In genomic region chr18:79823120-79823519, GRCh38 we compare ENCODE assay signal across 22 cellular contexts. TPM values are rescaled to one million over a fixed set of nuclear protein-coding genes. Genes with fewer than 3 reads are reported as not detected.
A peak's percentile ranks its signal among the peaks of the same experiment; 100 is the strongest.
DNase-seq lines count a peak whose midpoint lies in the region; ATAC-seq, FAIRE-seq and TF ChIP-seq lines count a peak whose summit lies in the region.
"Had no signal": no experiment of that assay in that cellular context is flagged by ENCODE, and none has a peak within 500 bp of the region (broad histone marks: within the 10 kb centered on the region; RNA-seq: fewer than 3 reads in every experiment).

No MANE protein-coding gene starts in this region.

- no peaks in the 10 kb centered on the region for H3K9me3 ChIP-seq in neutrophil
- H3K9me3 ChIP-seq in kidney (ENCODE audit: control insufficient read depth in 1 of 2, low read length in 2 of 2) = no peaks in the 10 kb centered on the region
- H3K9me3 ChIP-seq: HAP-1, SJCRH30 had no signal

- TF ChIP-seq POLR2A in NB4 (IDR thresholded peaks at IDR 0.05; ENCODE audit: extremely low read depth, insufficient read length) = no peak

- H3K27me3 Mint-ChIP-seq in dendritic cell treated with granulocyte-macrophage colony-stimulating factor and Interleukin-4, amounts not matched to agents 40 ng/mL and 50 ng/mL, for 4 days = peaks cover 12% of the 10 kb centered on the region

- no peak for FAIRE-seq in kidney (lab: Jason Lieb, UNC)
- FAIRE-seq: GM12891 had no signal

- H3K9ac ChIP-seq in kidney (ENCODE audit: low read length in 2 of 2) = no peak overlapping the region
- H3K9ac ChIP-seq: GM23248 had no signal

- DNase-seq in NOMO-1 (lab: John Stamatoyannopoulos, UW; ENCODE audit: unreplicated experiment in 2 of 2) (peak; percentile 19 to 25), NOMO-1 treated with dmso at 0.1 percent for 144 hours (lab: John Stamatoyannopoulos, UW; ENCODE audit: unreplicated experiment) (no peak), NB4 (ENCODE audit: low read depth) (peak; percentile 72), left colon (no peak), kidney (no peak), NCI-H2171 treated with DMSO at 0.1 percent for 48 hours (lab: John Stamatoyannopoulos, UW) (no peak)
- DNase-seq: 8988T; CD4-positive, CD25-positive, alpha-beta regulatory T cell; GM23248; Kasumi-1; NCI-H1105 treated with DMSO at 0.1 percent for 48 hours; NCI-H2081; NCI-H2171; NCI-H446; NCI-H526; SJCRH30 had no signal

- no peaks in the 10 kb centered on the region for H3K36me3 Mint-ChIP-seq in dendritic cell treated with granulocyte-macrophage colony-stimulating factor and Interleukin-4, amounts not matched to agents 40 ng/mL and 50 ng/mL, for 4 days (ENCODE audit: low read depth)
- H3K36me3 Mint-ChIP-seq: CD4-positive, CD25-positive, alpha-beta regulatory T cell had no signal

- H3K9me3 Mint-ChIP-seq in dendritic cell treated with granulocyte-macrophage colony-stimulating factor and Interleukin-4, amounts not matched to agents 40 ng/mL and 50 ng/mL, for 4 days = no peaks in the 10 kb centered on the region

- H3K4me1 ChIP-seq in neutrophil (ENCODE audit: control insufficient read depth in 1 of 2, insufficient read depth in 1 of 2, low read depth in 1 of 2, low read length in 1 of 2) (peaks cover 19 to 55% of the 10 kb centered on the region in 2 experiments), kidney (ENCODE audit: control insufficient read depth in 1 of 2, insufficient read depth in 1 of 2, low read depth in 1 of 2, low read length in 2 of 2) (no peaks in the 10 kb centered on the region)
- H3K4me1 ChIP-seq: HAP-1, SJCRH30 had no signal

- peak overlapping the region; percentile 60 for H3K27ac ChIP-seq in neutrophil
- no peak overlapping the region for H3K27ac ChIP-seq in kidney (ENCODE audit: low read depth in 2 of 2, low read length in 2 of 2)
- H3K27ac ChIP-seq: GM23248, SJCRH30 had no signal

- no peaks in the 10 kb centered on the region for H3K27me3 ChIP-seq in neutrophil
- H3K27me3 ChIP-seq: SJCRH30 had no signal

- H3K36me3 ChIP-seq in neutrophil (no peaks in the 10 kb centered on the region), kidney (ENCODE audit: control insufficient read depth in 1 of 2, insufficient read depth in 2 of 2, low read length in 2 of 2) (no peaks in the 10 kb centered on the region)
- H3K36me3 ChIP-seq: HAP-1, SJCRH30 had no signal

- no peak overlapping the region for H3K4me3 ChIP-seq in NB4 (ENCODE audit: low read depth, low read length)
- H3K4me3 ChIP-seq in neutrophil (ENCODE audit: low read depth in 1 of 2, low read length in 1 of 2) = no peak overlapping the region
- no peak overlapping the region for H3K4me3 ChIP-seq in kidney (ENCODE audit: low read length in 2 of 2)
- H3K4me3 ChIP-seq: GM23248, HAP-1, SJCRH30 had no signal

- intact Hi-C loops in dendritic cell treated with granulocyte-macrophage colony-stimulating factor and Interleukin-4, amounts not matched to agents 40 ng/mL and 50 ng/mL, for 4 days (cut with micrococcal nuclease) = no loop called here
- intact Hi-C loops in left colon (cut with DNase I, micrococcal nuclease) (no loop called here), kidney (cut with DNase I) (no loop called here)

- TF ChIP-seq CTCF in NB4 (IDR thresholded peaks at IDR 0.05; ENCODE audit: low read depth, low read length) (no peak), neutrophil (IDR thresholded peaks at IDR 0.05) (no peak), kidney (IDR thresholded peaks at IDR 0.05; ENCODE audit: borderline replicate concordance, extremely low read depth, insufficient read depth) (no peak)

- peaks cover 76% of the 10 kb centered on the region for H3K4me1 Mint-ChIP-seq in dendritic cell treated with granulocyte-macrophage colony-stimulating factor and Interleukin-4, amounts not matched to agents 40 ng/mL and 50 ng/mL, for 4 days (ENCODE audit: low read depth)

- H3K4me3 Mint-ChIP-seq in dendritic cell treated with granulocyte-macrophage colony-stimulating factor and Interleukin-4, amounts not matched to agents 40 ng/mL and 50 ng/mL, for 4 days = no peak overlapping the region
- H3K4me3 Mint-ChIP-seq: CD4-positive, CD25-positive, alpha-beta regulatory T cell had no signal

- ATAC-seq in left colon = no peak

- peak overlapping the region; percentile 45 for H3K27ac Mint-ChIP-seq in dendritic cell treated with granulocyte-macrophage colony-stimulating factor and Interleukin-4, amounts not matched to agents 40 ng/mL and 50 ng/mL, for 4 days
- H3K27ac Mint-ChIP-seq: CD4-positive, CD25-positive, alpha-beta regulatory T cell had no signal

RNA-seq across cellular contexts. Expression of gene KCNG2, which starts 25.4 kb away (rescaled TPM):
- not detected for total RNA-seq in left colon
- 0.76 TPM for total RNA-seq in kidney
- polyA plus RNA-seq in kidney (ENCODE audit: insufficient read depth, low read depth, low replicate concordance) = not detected
- total RNA-seq: CD4-positive, CD25-positive, alpha-beta regulatory T cell; GM23248; MCF 10A; SJCRH30; T-helper 1 cell treated with Interleukin-12 subunit alpha and Interleukin-12 subunit beta and Interleukin-4 antibody, amounts not matched to agents 30 ng/mL and 1 ng/mL, for 36 hours had no signal
- polyA plus RNA-seq: CD4-positive, CD25-positive, alpha-beta regulatory T cell; GM23248 had no signal

Comparison
In these comparisons a context has a peak if more than half of its experiments do, and no peak if none do; other contexts are left out.
1. DNase-seq: peak in NOMO-1 (2 of 2) and NB4 (single experiment); none in NOMO-1 treated with dmso at 0.1 percent for 144 hours (single experiment), left colon (0 of 2), kidney (single experiment) and NCI-H2171 treated with DMSO at 0.1 percent for 48 hours (single experiment).